8 cellular contexts compared by ENCODE assay signal in genomic region chr12:131929530-131930456, GRCh38. TPM values are rescaled to one million over a fixed set of nuclear protein-coding genes. Genes with fewer than 3 reads are reported as not detected.
A peak's percentile ranks its signal among the peaks of the same experiment; 100 is the strongest.
DNase-seq lines count a peak whose midpoint lies in the region; ATAC-seq and TF ChIP-seq lines count a peak whose summit lies in the region.

No MANE protein-coding gene starts in this region.

- H3K79me2 ChIP-seq in OCI-LY7 (ENCODE audit: insufficient read depth, low read depth, low read length): peaks cover 25% of the 10 kb centered on the region
- H3K79me2 ChIP-seq in smooth muscle cell (ENCODE audit: low read depth): peaks cover 5% of the 10 kb centered on the region

- peak overlapping the region; percentile 89 for H3K4me2 ChIP-seq in OCI-LY7 (ENCODE audit: low read length)
- peak overlapping the region; percentile 100 for H3K4me2 ChIP-seq in smooth muscle cell

- peaks cover 23% of the 10 kb centered on the region for H3K4me1 Mint-ChIP-seq in activated naive CD8-positive, alpha-beta T cell treated with anti-CD3 and anti-CD28 coated beads, Interleukin-2, amount 50 U/mL, for 24 hours

- peak overlapping the region; percentile 88 for H3K27ac Mint-ChIP-seq in activated naive CD8-positive, alpha-beta T cell treated with anti-CD3 and anti-CD28 coated beads, Interleukin-2, amount 50 U/mL, for 24 hours

- H3K36me3 Mint-ChIP-seq in activated naive CD8-positive, alpha-beta T cell treated with anti-CD3 and anti-CD28 coated beads, Interleukin-2, amount 50 U/mL, for 24 hours (ENCODE audit: low read depth): peaks cover 36% of the 10 kb centered on the region

- intact Hi-C loops in OCI-LY7 (cut with micrococcal nuclease; ENCODE audit: unreplicated experiment): loop anchor here (1.0 to 10.0 kb wide), 3 partner anchors 20 to 135 kb away; partner anchors contain the start of genes EP400 and ULK1

- POLR2A ChIA-PET in OCI-LY7 (lab: Charles Lee): interaction anchor here (0.5 kb wide), 1 partner anchor 14 kb away, joined by 3 read pairs; no protein-coding TSS in a partner anchor

- no peaks in the 10 kb centered on the region for H3K9me3 Mint-ChIP-seq in activated naive CD8-positive, alpha-beta T cell treated with anti-CD3 and anti-CD28 coated beads, Interleukin-2, amount 50 U/mL, for 24 hours

- H3K4me3 ChIP-seq in OCI-LY7 (ENCODE audit: low read depth, low read length, poor library complexity, severe bottlenecking): peak overlapping the region; percentile 94
- peak overlapping the region; percentile 83 for H3K4me3 ChIP-seq in iPS-15b (ENCODE audit: low read depth, low read length)
- peak overlapping the region; percentile 96 for H3K4me3 ChIP-seq in smooth muscle cell

- H3K4me1 ChIP-seq in OCI-LY7 (ENCODE audit: insufficient read depth, low read length, poor library complexity, severe bottlenecking): peaks cover 19% of the 10 kb centered on the region
- no peaks in the 10 kb centered on the region for H3K4me1 ChIP-seq in iPS-15b (ENCODE audit: control insufficient read depth, insufficient read depth, low read length)
- peaks cover 7% of the 10 kb centered on the region for H3K4me1 ChIP-seq in smooth muscle cell (ENCODE audit: low read depth)

- no peaks in the 10 kb centered on the region for H3K9me2 ChIP-seq in OCI-LY7 (ENCODE audit: insufficient read depth, low read length)

- peak overlapping the region; percentile 90 for H3K4me3 Mint-ChIP-seq in activated naive CD8-positive, alpha-beta T cell treated with anti-CD3 and anti-CD28 coated beads, Interleukin-2, amount 50 U/mL, for 24 hours

- H3K27ac ChIP-seq in C4-2B (peak overlapping the region; percentile 86), OCI-LY7 (ENCODE audit: low read depth, low read length, poor library complexity, severe bottlenecking) (peak overlapping the region; percentile 65), smooth muscle cell (ENCODE audit: low read depth) (peak overlapping the region; percentile 35)

- H3K27me3 ChIP-seq in iPS-15b (ENCODE audit: control insufficient read depth, insufficient read depth, low read length) (no peaks in the 10 kb centered on the region), smooth muscle cell (ENCODE audit: low read depth) (no peaks in the 10 kb centered on the region)

- H3K36me3 ChIP-seq in OCI-LY7 (ENCODE audit: insufficient read depth, low read length) (peaks cover 45% of the 10 kb centered on the region), iPS-15b (ENCODE audit: control insufficient read depth, insufficient read depth, low read length) (peaks cover 39% of the 10 kb centered on the region), smooth muscle cell (ENCODE audit: low read depth) (no peaks in the 10 kb centered on the region)

- TF ChIP-seq CTCF in C4-2B (conservative IDR thresholded peaks at IDR 0.05) (no peak), OCI-LY7 (conservative IDR thresholded peaks at IDR 0.05; ENCODE audit: low read length) (no peak), smooth muscle cell (IDR thresholded peaks at IDR 0.05; ENCODE audit: borderline replicate concordance, insufficient read depth, poor library complexity, severe bottlenecking) (no peak)

- H3K9ac ChIP-seq in iPS-15b (ENCODE audit: low read depth, low read length) (peak overlapping the region; percentile 85), smooth muscle cell (ENCODE audit: low read depth) (peak overlapping the region; percentile 84)

- 4% methylated on average over 51 of the region's 91 CpGs for WGBS in smooth muscle cell (ENCODE audit: low lambda C conversion rate)

- no TSS peak for BruUV-seq in OCI-LY7 (replicated peaks; lab: Mats Ljungman, UMichigan)

- H3K9me3 ChIP-seq in OCI-LY7 (ENCODE audit: low read length) (no peaks in the 10 kb centered on the region), iPS-15b (ENCODE audit: control insufficient read depth, insufficient read depth, low read length) (no peaks in the 10 kb centered on the region), smooth muscle cell (replicated peaks; ENCODE audit: low read depth) (no peaks in the 10 kb centered on the region)

- H4K20me1 ChIP-seq in OCI-LY7 (ENCODE audit: insufficient read depth, low read length) (peaks cover 4% of the 10 kb centered on the region; the same call in 1 of the 2 replicates), smooth muscle cell (ENCODE audit: low read depth) (no peaks in the 10 kb centered on the region)

- CTCF ChIA-PET in OCI-LY7 (lab: Charles Lee; ENCODE audit: unreplicated experiment): interaction anchor here (0.6 kb wide), 1 partner anchor 156 kb away, joined by 3 read pairs; no protein-coding TSS in a partner anchor

- ATAC-seq in GM21529 (IDR thresholded peaks at IDR 0.05; ENCODE audit: unreplicated experiment): peak; percentile 20
- ATAC-seq in activated naive CD8-positive, alpha-beta T cell treated with anti-CD3 and anti-CD28 coated beads, Interleukin-2, amount 50 U/mL, for 24 hours: peak; percentile 1

- peak; percentile 84 for DNase-seq in OCI-LY7 (ENCODE audit: low spot score)
- peak; percentile 35 for DNase-seq in activated naive CD8-positive, alpha-beta T cell treated with anti-CD3 and anti-CD28 coated beads, Interleukin-2, amount 50 U/mL, for 24 hours
- no peak for DNase-seq in smooth muscle cell (lab: John Stamatoyannopoulos, UW; ENCODE audit: unreplicated experiment)
- no peak for DNase-seq in NCI-H524 treated with DMSO at 0.1 percent for 48 hours (lab: John Stamatoyannopoulos, UW)
- DNase-seq in NCI-H2107 treated with DMSO at 0.1 percent for 48 hours (lab: John Stamatoyannopoulos, UW; ENCODE audit: unreplicated experiment): no peak

- no peaks in the 10 kb centered on the region for H3F3A ChIP-seq in smooth muscle cell (ENCODE audit: low read depth)

- no peaks in the 10 kb centered on the region for H3K27me3 Mint-ChIP-seq in activated naive CD8-positive, alpha-beta T cell treated with anti-CD3 and anti-CD28 coated beads, Interleukin-2, amount 50 U/mL, for 24 hours

- H2AFZ ChIP-seq in OCI-LY7 (ENCODE audit: low read length) (no peak overlapping the region), smooth muscle cell (ENCODE audit: low read depth) (peak overlapping the region; percentile 79)

RNA-seq across cellular contexts. Expression of gene PUS1, which starts 0.7 kb away (rescaled TPM):
- total RNA-seq in OCI-LY7 (2014; rRNA removed; shearing (Covaris generic)): 38.4 and 43.5 TPM in 2 replicates
- total RNA-seq in OCI-LY7 (2022): 58.9 and 78.3 TPM in 2 replicates
- total RNA-seq in smooth muscle cell: 2.6 and 22.2 TPM in 2 replicates
- 6.6 and 18.5 TPM in 2 replicates for polyA plus RNA-seq in smooth muscle cell

RNA-seq across cellular contexts. Expression of gene EP400, which starts 19.9 kb away (rescaled TPM):
- 13.5 and 20.7 TPM in 2 replicates for total RNA-seq in OCI-LY7 (2014; rRNA removed; shearing (Covaris generic))
- total RNA-seq in OCI-LY7 (2022) (56.2 and 59.7 TPM in 2 replicates), smooth muscle cell (10.9 and 13.6 TPM in 2 replicates)
- polyA plus RNA-seq in smooth muscle cell: 6.6 and 9.8 TPM in 2 replicates

RNA-seq across cellular contexts. Expression of gene ULK1, which starts 35.4 kb away (rescaled TPM):
- 1.9 and 4.3 TPM in 2 replicates for total RNA-seq in OCI-LY7 (2014; rRNA removed; shearing (Covaris generic))
- total RNA-seq in OCI-LY7 (2022) (15.5 and 15.6 TPM in 2 replicates), smooth muscle cell (8.1 and 10.5 TPM in 2 replicates)
- polyA plus RNA-seq in smooth muscle cell: 8.5 and 19.9 TPM in 2 replicates

Comparison
In these comparisons a context has a peak if more than half of its experiments do, and no peak if none do; other contexts are left out.
1. H3K27ac ChIP-seq: peak in every context shown above with its lines; median percentile 86 in C4-2B; 65 in OCI-LY7; 35 in smooth muscle cell.
2. DNase-seq: peak in OCI-LY7 (single experiment) and activated naive CD8-positive, alpha-beta T cell treated with anti-CD3 and anti-CD28 coated beads, Interleukin-2, amount 50 U/mL, for 24 hours (single experiment); none in smooth muscle cell (single experiment), NCI-H524 treated with DMSO at 0.1 percent for 48 hours (single experiment) and NCI-H2107 treated with DMSO at 0.1 percent for 48 hours (single experiment).
3. Peak in every context shown above with its lines, with median percentiles within 50 percentile points of each other: H3K4me3 ChIP-seq.